ENCODE assay signal across 1 cellular context in the genomic region with DNA sequence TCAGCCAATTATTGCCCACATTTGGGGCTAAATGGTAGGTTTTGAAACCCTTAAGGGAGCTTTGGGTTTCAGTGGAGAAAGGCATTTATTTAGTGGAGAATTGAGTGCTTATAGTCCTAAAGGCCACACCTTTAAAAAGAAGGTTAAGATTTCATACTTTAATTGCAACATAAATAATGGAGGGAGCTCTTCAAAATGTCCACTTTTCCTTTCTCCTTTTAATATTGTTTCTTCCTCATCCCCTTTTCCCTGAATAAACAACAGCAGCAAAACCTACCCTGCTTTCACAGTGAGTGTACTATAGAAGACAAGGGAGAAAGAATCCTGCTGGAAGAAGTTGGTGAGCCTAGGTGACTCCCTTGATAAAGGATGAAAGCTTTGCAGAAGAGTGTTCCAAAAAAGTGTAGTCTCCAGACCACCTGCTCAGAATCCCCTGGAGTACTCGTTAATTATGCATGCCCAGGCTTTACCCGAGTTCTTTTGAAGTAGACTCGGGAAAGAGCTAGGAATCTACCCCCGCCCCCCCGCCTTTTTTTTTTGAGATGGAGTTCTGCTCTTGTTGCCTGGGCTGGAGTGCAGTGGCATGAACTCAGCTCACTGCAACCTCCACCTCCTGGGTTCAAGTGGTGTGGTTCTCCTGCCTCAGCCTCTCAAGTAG.
TF ChIP-seq lines count a peak whose summit lies in the region.

No MANE protein-coding gene starts in this region.

TF ChIP-seq in HEK293T, 16 proteins besides CTCF, POLR2A, EP300 and RAD21:
- TF ChIP-seq NFRKB (IDR thresholded peaks at IDR 0.05) (no peak), LEF1 (IDR thresholded peaks at IDR 0.05; ENCODE audit: borderline replicate concordance) (no peak), L3MBTL2 (conservative IDR thresholded peaks at IDR 0.05) (no peak), SUZ12 (IDR thresholded peaks at IDR 0.05) (no peak), ARNT (IDR thresholded peaks at IDR 0.05) (no peak), TARDBP (IDR thresholded peaks at IDR 0.05) (no peak), BHLHE40 (IDR thresholded peaks at IDR 0.05; ENCODE audit: borderline replicate concordance) (no peak), CTBP1 (IDR thresholded peaks at IDR 0.05; ENCODE audit: borderline replicate concordance) (no peak), HDGF (IDR thresholded peaks at IDR 0.05; ENCODE audit: borderline replicate concordance) (no peak), ELF4 (IDR thresholded peaks at IDR 0.05) (no peak), SP1 (IDR thresholded peaks at IDR 0.05) (no peak)
